10 cellular contexts compared by ENCODE assay signal in genomic region chr11:119173453-119173852, GRCh38. TPM values are rescaled to one million over a fixed set of nuclear protein-coding genes. Genes with fewer than 3 reads are reported as not detected.
"Had no signal": no experiment of that assay in that cellular context is flagged by ENCODE, and none has a peak within 500 bp of the region (broad histone marks: within the 10 kb centered on the region; RNA-seq: fewer than 3 reads in every experiment).

No MANE protein-coding gene starts in this region.

- H3K27ac ChIP-seq: GM23248 had no signal

- H3K9me3 ChIP-seq: HAP-1 had no signal

- ATAC-seq: HCT116 had no signal

- H3K9ac ChIP-seq: GM23248 had no signal

- DNase-seq: GM23248, GOT3, H7, HFFc6, KG1 had no signal

- H3K4me3 ChIP-seq: GM23248, HAP-1 had no signal

- H2AFZ ChIP-seq: GM23248 had no signal

- H3K4me1 ChIP-seq: HAP-1 had no signal

RNA-seq across cellular contexts. Expression of gene NHERF4, which starts 11.8 kb away (rescaled TPM):
- total RNA-seq: GM23248, H4, H7, HFFc6, HT1080 had no signal
- polyA plus RNA-seq: GM23248, IgD-negative memory B cell had no signal

RNA-seq across cellular contexts. Expression of gene ABCG4, which starts 24.6 kb away (rescaled TPM):
- total RNA-seq: GM23248, HT1080 had no signal
- polyA plus RNA-seq: IgD-negative memory B cell had no signal
